ENCODE assay signal across 20 cellular contexts in the genomic region with DNA sequence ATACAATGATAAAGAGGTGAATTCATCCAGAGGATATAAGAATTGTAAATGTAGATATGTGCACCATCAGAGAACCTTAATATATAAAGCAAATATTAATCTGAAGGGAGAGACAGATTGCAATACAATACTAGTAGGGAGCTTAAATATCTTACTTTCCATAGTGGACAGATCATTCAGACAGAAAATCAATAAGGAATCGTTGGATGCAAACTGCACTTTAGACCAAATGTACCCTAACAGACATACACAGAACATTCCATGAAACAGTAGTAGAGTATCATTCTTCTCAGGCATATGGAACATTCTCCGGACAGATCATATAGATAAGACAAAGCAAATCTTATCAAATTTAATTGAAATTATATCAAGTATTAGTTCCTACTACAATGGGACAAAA. TPM values are rescaled to one million over a fixed set of nuclear protein-coding genes. Genes with fewer than 3 reads are reported as not detected.
DNase-seq lines count a peak whose midpoint lies in the region; ATAC-seq lines count a peak whose summit lies in the region.
"Had no signal": no experiment of that assay in that cellular context is flagged by ENCODE, and none has a peak within 500 bp of the region (broad histone marks: within the 10 kb centered on the region; RNA-seq: fewer than 3 reads in every experiment).

No MANE protein-coding gene starts in this region.

- no peaks in the 10 kb centered on the region for H3K9me3 ChIP-seq in T-helper 17 cell (ENCODE audit: control insufficient read depth, low read length, poor library complexity, severe bottlenecking)
- H3K9me3 ChIP-seq: BLaER1, Caco-2 had no signal

- intact Hi-C loops in dendritic cell treated with granulocyte-macrophage colony-stimulating factor and Interleukin-4, amounts not matched to agents 40 ng/mL and 50 ng/mL, for 4 days (cut with micrococcal nuclease), result loop anchor here (10.0 kb wide), 1 partner anchor 400 kb away; no protein-coding TSS in a partner anchor

- peaks cover 6% of the 10 kb centered on the region for H3K4me1 Mint-ChIP-seq in T-helper 17 cell
- peaks cover 13% of the 10 kb centered on the region for H3K4me1 Mint-ChIP-seq in dendritic cell treated with granulocyte-macrophage colony-stimulating factor and Interleukin-4, amounts not matched to agents 40 ng/mL and 50 ng/mL, for 4 days (ENCODE audit: low read depth)
- peaks cover 11% of the 10 kb centered on the region for H3K4me1 Mint-ChIP-seq in stimulated activated effector memory CD8-positive, alpha-beta T cell treated with anti-CD3 and anti-CD28 coated beads, Interleukin-12 subunit alpha, Interleukin-12 subunit beta, amount 100 ng/mL, for 72 hours
- H3K4me1 Mint-ChIP-seq: B cell had no signal

- no peaks in the 10 kb centered on the region for H3K9me3 Mint-ChIP-seq in dendritic cell treated with granulocyte-macrophage colony-stimulating factor and Interleukin-4, amounts not matched to agents 40 ng/mL and 50 ng/mL, for 4 days
- no peaks in the 10 kb centered on the region for H3K9me3 Mint-ChIP-seq in stimulated activated effector memory CD8-positive, alpha-beta T cell treated with anti-CD3 and anti-CD28 coated beads, Interleukin-12 subunit alpha, Interleukin-12 subunit beta, amount 100 ng/mL, for 72 hours
- H3K9me3 Mint-ChIP-seq: CD4-positive, CD25-positive, alpha-beta regulatory T cell; CD8-positive, alpha-beta T cell had no signal

- H3K36me3 Mint-ChIP-seq in T-helper 17 cell (ENCODE audit: low read depth), result peaks cover 2% of the 10 kb centered on the region
- H3K36me3 Mint-ChIP-seq in dendritic cell treated with granulocyte-macrophage colony-stimulating factor and Interleukin-4, amounts not matched to agents 40 ng/mL and 50 ng/mL, for 4 days (ENCODE audit: low read depth), result no peaks in the 10 kb centered on the region
- peaks cover 6% of the 10 kb centered on the region for H3K36me3 Mint-ChIP-seq in stimulated activated effector memory CD8-positive, alpha-beta T cell treated with anti-CD3 and anti-CD28 coated beads, Interleukin-12 subunit alpha, Interleukin-12 subunit beta, amount 100 ng/mL, for 72 hours
- H3K36me3 Mint-ChIP-seq: CD4-positive, CD25-positive, alpha-beta regulatory T cell; CD8-positive, alpha-beta T cell had no signal

- H3K4me3 Mint-ChIP-seq in T-helper 17 cell, result no peak overlapping the region
- H3K4me3 Mint-ChIP-seq in dendritic cell treated with granulocyte-macrophage colony-stimulating factor and Interleukin-4, amounts not matched to agents 40 ng/mL and 50 ng/mL, for 4 days, result no peak overlapping the region
- H3K4me3 Mint-ChIP-seq in stimulated activated effector memory CD8-positive, alpha-beta T cell treated with anti-CD3 and anti-CD28 coated beads, Interleukin-12 subunit alpha, Interleukin-12 subunit beta, amount 100 ng/mL, for 72 hours, result no peak overlapping the region
- H3K4me3 Mint-ChIP-seq: B cell; CD4-positive, CD25-positive, alpha-beta regulatory T cell; CD8-positive, alpha-beta T cell had no signal

- peak overlapping the region; percentile 80 for H3K27ac Mint-ChIP-seq in T-helper 17 cell
- H3K27ac Mint-ChIP-seq in dendritic cell treated with granulocyte-macrophage colony-stimulating factor and Interleukin-4, amounts not matched to agents 40 ng/mL and 50 ng/mL, for 4 days, result peak overlapping the region; percentile 11
- H3K27ac Mint-ChIP-seq in stimulated activated effector memory CD8-positive, alpha-beta T cell treated with anti-CD3 and anti-CD28 coated beads, Interleukin-12 subunit alpha, Interleukin-12 subunit beta, amount 100 ng/mL, for 72 hours, result peak overlapping the region; percentile 6
- H3K27ac Mint-ChIP-seq: B cell; CD8-positive, alpha-beta T cell had no signal

- H3K27me3 Mint-ChIP-seq in T-helper 17 cell, result no peaks in the 10 kb centered on the region
- no peaks in the 10 kb centered on the region for H3K27me3 Mint-ChIP-seq in dendritic cell treated with granulocyte-macrophage colony-stimulating factor and Interleukin-4, amounts not matched to agents 40 ng/mL and 50 ng/mL, for 4 days
- H3K27me3 Mint-ChIP-seq: B cell; CD4-positive, CD25-positive, alpha-beta regulatory T cell had no signal

- ATAC-seq in T-helper 17 cell (no peak), GM18517 (IDR thresholded peaks at IDR 0.05; ENCODE audit: unreplicated experiment) (no peak), GM18511 (IDR thresholded peaks at IDR 0.05; ENCODE audit: unreplicated experiment) (no peak)
- ATAC-seq in stimulated activated effector memory CD8-positive, alpha-beta T cell treated with anti-CD3 and anti-CD28 coated beads, Interleukin-12 subunit alpha, Interleukin-12 subunit beta, amount 100 ng/mL, for 72 hours, result no peak
- ATAC-seq: CD8-positive, alpha-beta T cell; GM12878 had no signal

- H3K27ac ChIP-seq in caudate nucleus (ENCODE audit: low read depth, low read length), result no peak overlapping the region
- H3K27ac ChIP-seq: BLaER1, C4-2B, GM23248 had no signal

- DNase-seq in T-helper 17 cell (no peak), caudate nucleus (lab: John Stamatoyannopoulos, UW) (no peak)
- DNase-seq in stimulated activated effector memory CD8-positive, alpha-beta T cell treated with anti-CD3 and anti-CD28 coated beads, Interleukin-12 subunit alpha, Interleukin-12 subunit beta, amount 100 ng/mL, for 72 hours (ENCODE audit: low spot score in 2 of 2), result no peak
- DNase-seq: Caco-2; CD4-positive, CD25-positive, alpha-beta regulatory T cell; CD8-positive, alpha-beta T cell; DMS 273 treated with DMSO at 0.1 percent for 48 hours; DMS79; EL; GDM1; GM23248; H7; HCEC 1CT had no signal

RNA-seq across cellular contexts. Expression of gene ZNF766, which starts 35.0 kb away (rescaled TPM):
- total RNA-seq in T-helper 17 cell, result 10 to 100 TPM; 31.1 to 36.0 TPM

RNA-seq across cellular contexts. Expression of gene PPP2R1A, which starts 44.6 kb away (rescaled TPM):
- total RNA-seq in T-helper 17 cell, result 100 to 1,000 TPM; 173 to 180 TPM

Comparison
In these comparisons a context has a peak if more than half of its experiments do, and no peak if none do; other contexts are left out.
1. H3K27ac Mint-ChIP-seq: peak in every context shown above with its lines; median percentile 80 in T-helper 17 cell; 11 in dendritic cell treated with granulocyte-macrophage colony-stimulating factor and Interleukin-4, amounts not matched to agents 40 ng/mL and 50 ng/mL, for 4 days; 6 in stimulated activated effector memory CD8-positive, alpha-beta T cell treated with anti-CD3 and anti-CD28 coated beads, Interleukin-12 subunit alpha, Interleukin-12 subunit beta, amount 100 ng/mL, for 72 hours.